ENCODE assay signal across 1 cellular context in the genomic region with DNA sequence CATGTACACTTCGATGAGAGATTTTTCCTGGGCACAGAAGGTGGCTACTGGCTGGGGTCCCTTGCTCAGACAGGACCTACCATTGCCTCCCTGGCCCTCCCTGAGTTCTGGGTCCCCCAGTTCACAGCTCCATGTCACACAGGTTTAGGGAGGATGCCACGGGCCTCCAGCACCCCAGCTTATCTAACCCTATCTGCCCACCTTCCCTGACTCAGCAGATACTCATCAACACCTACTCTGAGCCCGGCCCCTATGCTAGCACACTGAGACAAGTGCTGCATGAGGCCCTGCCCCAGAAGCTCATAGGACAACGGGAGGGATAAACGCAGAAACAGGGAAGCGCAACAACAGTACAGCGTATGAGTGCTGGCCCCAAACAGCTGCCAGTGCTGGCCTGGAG.
TF ChIP-seq lines count a peak whose summit lies in the region.

No MANE protein-coding gene starts in this region.

TF ChIP-seq in HepG2, 621 proteins besides CTCF, POLR2A, EP300 and RAD21:
- TF ChIP-seq SYNCRIP (IDR thresholded peaks at IDR 0.05; ENCODE audit: insufficient read depth, low read depth, low read length) (no peak), MAFK (conservative IDR thresholded peaks at IDR 0.05 in 1 of 2, IDR thresholded peaks at IDR 0.05 in 1 of 2; ENCODE audit: low read length in 2 of 2) (peak; percentile 7 to 68; a peak in 2 of 4 replicates), MAFF (IDR thresholded peaks at IDR 0.05; ENCODE audit: low read depth, low read length) (0 out of 2 replicates have a peak, but pooled peaks have one; percentile 8)
